Comparison of ENCODE assay signal across 15 cellular contexts in genomic region chr1:182515556-182515955, GRCh38.
A peak's percentile ranks its signal among the peaks of the same experiment; 100 is the strongest.
DNase-seq lines count a peak whose midpoint lies in the region; ATAC-seq, FAIRE-seq and TF ChIP-seq lines count a peak whose summit lies in the region.
"Had no signal": no experiment of that assay in that cellular context is flagged by ENCODE, and none has a peak within 500 bp of the region (broad histone marks: within the 10 kb centered on the region; RNA-seq: fewer than 3 reads in every experiment).

No MANE protein-coding gene starts in this region.

- H3K36me3 ChIP-seq in SK-N-SH (replicated peaks in 1 of 2; ENCODE audit: control insufficient read depth in 1 of 2, insufficient read depth in 2 of 2, low read length in 1 of 2) = no peaks in the 10 kb centered on the region
- no peaks in the 10 kb centered on the region for H3K36me3 ChIP-seq in H1 (ENCODE audit: control insufficient read depth in 2 of 4, insufficient read depth in 4 of 4, low read length in 3 of 4)
- H3K36me3 ChIP-seq in BE2C = no peaks in the 10 kb centered on the region

- FAIRE-seq in H1 (lab: Jason Lieb, UNC) = no peak
- FAIRE-seq: GM12891, GM19239, H54 had no signal

- H3K4ac ChIP-seq in H1 (replicated peaks; ENCODE audit: insufficient read length, low read depth, low read length) = no peak overlapping the region

- H2BK120ac ChIP-seq in H1 (replicated peaks; ENCODE audit: low read depth, low read length) = no peak overlapping the region

- no peak overlapping the region for H3K56ac ChIP-seq in H1 (replicated peaks; ENCODE audit: insufficient read length, low read depth, low read length)

- H3K18ac ChIP-seq in H1 (ENCODE audit: extremely low read depth, low read length) = no peak overlapping the region

- H3K27ac ChIP-seq in SK-N-SH (ENCODE audit: low read depth in 2 of 2, low read length in 1 of 2) (no peak overlapping the region), H1 (ENCODE audit: low read depth, low read length) (no peak overlapping the region)
- H3K27ac ChIP-seq: KMS-11 had no signal

- H4K20me1 ChIP-seq in SK-N-SH (ENCODE audit: insufficient read depth) (no peaks in the 10 kb centered on the region), H1 (replicated peaks in 1 of 2; ENCODE audit: control insufficient read depth in 1 of 2, insufficient read depth in 2 of 2, low read length in 2 of 2) (no peaks in the 10 kb centered on the region)

- no peak overlapping the region for H4K91ac ChIP-seq in H1 (replicated peaks; ENCODE audit: insufficient read length, low read length)

- H3K23ac ChIP-seq in H1 (ENCODE audit: insufficient read length) = no peak overlapping the region

- WGBS in SK-N-SH (ENCODE audit: low lambda C conversion rate) = 22% methylated on average over 6 of the region's 17 CpGs
- WGBS in H1 (ENCODE audit: extremely low coverage in 1 of 2, insufficient coverage in 1 of 2, insufficient read length in 1 of 2, insufficient replicate concordance in 2 of 2, low coverage in 1 of 2, low lambda C conversion rate in 2 of 2, missing lambda C conversion rate in 1 of 2), 2 experiments = 91% methylated on average over 15 of the region's 17 CpGs; no CpG with 5 or more reads in 1 of the 2 experiments

- H3K79me2 ChIP-seq in SK-N-SH (ENCODE audit: insufficient read depth) (no peaks in the 10 kb centered on the region), H1 (ENCODE audit: control insufficient read depth in 1 of 2, insufficient read depth in 2 of 2, low read length in 2 of 2) (no peaks in the 10 kb centered on the region)

- H2BK20ac ChIP-seq in H1 (ENCODE audit: low read length) = no peak overlapping the region

- H3K14ac ChIP-seq in H1 (ENCODE audit: insufficient read length) = no peak overlapping the region

- no peaks in the 10 kb centered on the region for H3K79me1 ChIP-seq in H1 (ENCODE audit: low read depth, low read length)

- H4K5ac ChIP-seq in H1 (ENCODE audit: insufficient read length, low read depth, low read length) = no peak overlapping the region

- no peak for TF ChIP-seq POLR2A in H1 (IDR thresholded peaks at IDR 0.05; ENCODE audit: control extremely low read depth in 1 of 2, low read depth in 2 of 2, low read length in 2 of 2)

- TF ChIP-seq EP300 in SK-N-SH (IDR thresholded peaks at IDR 0.05; ENCODE audit: borderline replicate concordance in 1 of 2, low read depth in 1 of 2, low read length in 1 of 2) (no peak), H1 (IDR thresholded peaks at IDR 0.05; ENCODE audit: borderline replicate concordance in 1 of 2, low read depth in 2 of 2, low read length in 2 of 2) (no peak)

- no peaks in the 10 kb centered on the region for H3F3A ChIP-seq in SK-N-SH (replicated peaks; ENCODE audit: insufficient read depth)

- TF ChIP-seq CTCF in SK-N-SH (IDR thresholded peaks at IDR 0.05) (no peak), H1 (IDR thresholded peaks at IDR 0.05; ENCODE audit: control extremely low read depth in 1 of 3, insufficient read depth in 1 of 3, low read depth in 1 of 3, low read length in 3 of 3) (no peak), BE2C (IDR thresholded peaks at IDR 0.05; ENCODE audit: low read depth, low read length) (no peak)

- H3K4me1 ChIP-seq in SK-N-SH (ENCODE audit: control insufficient read depth in 1 of 2, insufficient read depth in 2 of 2, low read depth in 1 of 2, low read length in 1 of 2) = no peaks in the 10 kb centered on the region
- H3K4me1 ChIP-seq in H1 (replicated peaks in 1 of 4; ENCODE audit: control insufficient read depth in 3 of 4, insufficient read depth in 4 of 4, low read length in 3 of 4) = no peaks in the 10 kb centered on the region
- no peaks in the 10 kb centered on the region for H3K4me1 ChIP-seq in BE2C

- no peak overlapping the region for H3K4me3 ChIP-seq in SK-N-SH (ENCODE audit: low read depth in 2 of 2, low read length in 1 of 2)
- H3K4me3 ChIP-seq in H1 (ENCODE audit: extremely low read depth in 1 of 4, insufficient read depth in 2 of 4, low read depth in 3 of 4, low read length in 4 of 4) = no peak overlapping the region
- H3K4me3 ChIP-seq in BE2C (ENCODE audit: low read depth, low read length) = no peak overlapping the region

- H3K9me3 ChIP-seq in SK-N-SH (no peaks in the 10 kb centered on the region), H1 (ENCODE audit: insufficient read depth in 2 of 2, low read depth in 1 of 2, low read length in 1 of 2) (no peaks in the 10 kb centered on the region), BE2C (no peaks in the 10 kb centered on the region)

- no peaks in the 10 kb centered on the region for H3K23me2 ChIP-seq in H1 (ENCODE audit: low read depth, low read length)

- no peak overlapping the region for H2BK5ac ChIP-seq in H1 (ENCODE audit: low read depth, low read length)

- DNase-seq in SK-N-SH (peak; percentile 7), NCI-H2227 treated with DMSO at 0.1 percent for 48 hours (lab: John Stamatoyannopoulos, UW) (peak; percentile 1), H1 (ENCODE audit: low read depth in 1 of 2, low spot score in 2 of 2) (no peak), medulla oblongata (ENCODE audit: extremely low spot score) (no peak), BE2C (no peak)
- DNase-seq: ACHN; C1 segment of cervical spinal cord; CD4-positive, alpha-beta T cell; DMS79 had no signal

- H3K9ac ChIP-seq in SK-N-SH (no peak overlapping the region), H1 (replicated peaks in 1 of 4; ENCODE audit: extremely low read depth in 1 of 4, low read depth in 3 of 4, low read length in 3 of 4) (no peak overlapping the region)
- H3K9ac ChIP-seq: KMS-11 had no signal

- no peak overlapping the region for H3K4me2 ChIP-seq in SK-N-SH
- no peak overlapping the region for H3K4me2 ChIP-seq in H1 (ENCODE audit: insufficient read depth in 1 of 2, low read depth in 2 of 2, low read length in 2 of 2)
- H3K4me2 ChIP-seq: KMS-11 had no signal

- ATAC-seq in SK-N-SH treated with all-trans-retinoic acid at 6 μM for 48 hours (no peak), GM19351 (IDR thresholded peaks at IDR 0.05; ENCODE audit: unreplicated experiment) (no peak)

- H2AFZ ChIP-seq in SK-N-SH (ENCODE audit: low read depth) = no peak overlapping the region
- 0 out of 2 replicates have a peak overlapping the region, but pooled peaks have one; percentile 13 for H2AFZ ChIP-seq in H1 (ENCODE audit: low read length)

- no peaks in the 10 kb centered on the region for H3K9me2 ChIP-seq in SK-N-SH

- CTCF ChIA-PET in SK-N-SH (lab: Yijun Ruan, JAX) (no interaction called here), H1 (lab: Charles Lee; ENCODE audit: partially characterized antibody) (interaction anchor here (0.8 kb wide), 1 partner anchor 269 kb away, joined by 3 read pairs; no protein-coding TSS in a partner anchor)

- no peak for TF ChIP-seq RAD21 in SK-N-SH (IDR thresholded peaks at IDR 0.05; ENCODE audit: low read length)
- no peak for TF ChIP-seq RAD21 in H1 (IDR thresholded peaks at IDR 0.05 in 1 of 2, conservative IDR thresholded peaks at IDR 0.05 in 1 of 2; ENCODE audit: low read depth in 2 of 2, low read length in 2 of 2)

- no peak overlapping the region for H2BK15ac ChIP-seq in H1 (ENCODE audit: low read length)

- H3K27me3 ChIP-seq in SK-N-SH (ENCODE audit: insufficient read depth) (no peaks in the 10 kb centered on the region), H1 (replicated peaks in 1 of 4; ENCODE audit: control insufficient read depth in 3 of 4, extremely low read depth in 1 of 4, insufficient read depth in 3 of 4, low read length in 3 of 4) (no peaks in the 10 kb centered on the region), BE2C (peaks cover 16% of the 10 kb centered on the region)

- H2BK12ac ChIP-seq in H1 (ENCODE audit: low read depth, low read length) = no peak overlapping the region

- no peak overlapping the region for H2AK5ac ChIP-seq in H1 (ENCODE audit: low read depth, low read length)

- H4K8ac ChIP-seq in H1 (ENCODE audit: extremely low read depth, insufficient read depth, low read length) = no peak overlapping the region

- POLR2A ChIA-PET in SK-N-SH (lab: Yijun Ruan, JAX) = no interaction called here
- POLR2A ChIA-PET in H1 (lab: Charles Lee; ENCODE audit: partially characterized antibody) = no interaction called here

TF ChIP-seq in SK-N-SH, 30 proteins besides CTCF, POLR2A, EP300 and RAD21:
- no peak for TF ChIP-seq TAF1 (IDR thresholded peaks at IDR 0.05; ENCODE audit: borderline replicate concordance, low read depth, low read length)
- TF ChIP-seq POLR2AphosphoS5 (IDR thresholded peaks at IDR 0.05; ENCODE audit: low read depth, low read length) = no peak
- no peak for TF ChIP-seq NRF1 (IDR thresholded peaks at IDR 0.05; ENCODE audit: low read depth, low read length)
- TF ChIP-seq TCF12 (IDR thresholded peaks at IDR 0.05) = no peak
- no peak for TF ChIP-seq GATA2 (CRISPR knock-in tag; IDR thresholded peaks at IDR 0.05)
TF ChIP-seq in SK-N-SH: peak in this region for 0.

TF ChIP-seq in SK-N-SH treated with all-trans-retinoic acid at 6 μM for 48 hours, 23 proteins besides CTCF, POLR2A, EP300 and RAD21 (continues in another document):
- no peak for TF ChIP-seq ZFP3 (CRISPR knock-in tag; IDR thresholded peaks at IDR 0.05)
- no peak for TF ChIP-seq TCF4 (CRISPR knock-in tag; IDR thresholded peaks at IDR 0.05; ENCODE audit: borderline replicate concordance)
- TF ChIP-seq ZFP30 (CRISPR knock-in tag; IDR thresholded peaks at IDR 0.05) = no peak

TF ChIP-seq in H1, 55 proteins besides CTCF, POLR2A, EP300 and RAD21:
- TF ChIP-seq TEAD4 (IDR thresholded peaks at IDR 0.05; ENCODE audit: low read depth, low read length) (no peak), NRF1 (IDR thresholded peaks at IDR 0.05; ENCODE audit: low read depth, low read length) (no peak), SP2 (IDR thresholded peaks at IDR 0.05; ENCODE audit: low read length) (no peak), RXRA (IDR thresholded peaks at IDR 0.05; ENCODE audit: insufficient read depth, low read depth, low read length) (no peak), TAF1 (IDR thresholded peaks at IDR 0.05; ENCODE audit: low read depth, low read length) (no peak), SIN3A (conservative IDR thresholded peaks at IDR 0.05 in 1 of 2, IDR thresholded peaks at IDR 0.05 in 1 of 2; ENCODE audit: low read depth in 1 of 2, low read length in 2 of 2) (no peak)
TF ChIP-seq in H1: peak in this region for 0.

Comparison
In these comparisons a context has a peak if more than half of its experiments do, and no peak if none do; other contexts are left out.
1. DNase-seq: peak in SK-N-SH (single experiment) and NCI-H2227 treated with DMSO at 0.1 percent for 48 hours (single experiment); none in H1 (0 of 2), medulla oblongata (single experiment) and BE2C (single experiment).